ENCODE assay signal across 8 cellular contexts in genomic region chr16:2194852-2195315, GRCh38. TPM values are rescaled to one million over a fixed set of nuclear protein-coding genes. Genes with fewer than 3 reads are reported as not detected.
DNase-seq lines count a peak whose midpoint lies in the region; ATAC-seq and TF ChIP-seq lines count a peak whose summit lies in the region.

No MANE protein-coding gene starts in this region.

- H3K4me3 ChIP-seq in LNCaP clone FGC (ENCODE audit: low read depth, low read length) (peak overlapping the region; percentile 52; the same call in 1 of the 2 replicates), cardiac fibroblast (replicated peaks in 1 of 2; ENCODE audit: low read depth in 2 of 2, low read length in 2 of 2) (no peak overlapping the region), right lobe of liver (no peak overlapping the region)

- DNase-seq in NCI-H2081 (lab: John Stamatoyannopoulos, UW): peak; percentile 51 to 61
- DNase-seq in NCI-H2081 treated with DMSO at 0.1 percent for 48 hours (lab: John Stamatoyannopoulos, UW): no peak
- peak; percentile 40 for DNase-seq in LNCaP clone FGC (ENCODE audit: low read depth)
- peak; percentile 38 for DNase-seq in T follicular helper cell (ENCODE audit: low read depth)
- peak; percentile 53 to 62 for DNase-seq in cardiac fibroblast (ENCODE audit: low read depth in 2 of 2)
- DNase-seq in right lobe of liver: peak in 1 of 3 donors; percentile 49

- ATAC-seq in right lobe of liver: peak; percentile 76 to 92 (median 89)
- no peak for ATAC-seq in HG02678 (IDR thresholded peaks at IDR 0.05; ENCODE audit: unreplicated experiment)
- ATAC-seq in GM21737 (IDR thresholded peaks at IDR 0.05; ENCODE audit: unreplicated experiment): no peak

- no peaks in the 10 kb centered on the region for H3K9me3 ChIP-seq in right lobe of liver

- intact Hi-C loops in right lobe of liver (cut with DNase I): loop anchor here (10.0 kb wide), 1 partner anchor 310 kb away; no protein-coding TSS in a partner anchor

- H3K4me1 ChIP-seq in right lobe of liver: peaks cover 0 to 10% (median 0%) of the 10 kb centered on the region in 4 donors

- peaks cover 0 to 11% of the 10 kb centered on the region in 2 donors for H3K27me3 ChIP-seq in right lobe of liver

- no peak overlapping the region for H3K27ac ChIP-seq in right lobe of liver

- 10% methylated on average over 6 of the region's 10 CpGs for WGBS in right lobe of liver (ENCODE audit: insufficient coverage, low coverage, low lambda C conversion rate, missing lambda C conversion rate)

- TF ChIP-seq POLR2A in right lobe of liver (IDR thresholded peaks at IDR 0.05): no peak

- peak; percentile 82 for TF ChIP-seq CTCF in LNCaP clone FGC (IDR thresholded peaks at IDR 0.05; ENCODE audit: control insufficient read depth, extremely low read depth, insufficient read depth)
- peak; percentile 37 for TF ChIP-seq CTCF in cardiac fibroblast (IDR thresholded peaks at IDR 0.05; ENCODE audit: low read depth, low read length)
- TF ChIP-seq CTCF in right lobe of liver (IDR thresholded peaks at IDR 0.05): peak; percentile 53 to 67 (median 55)

- H3K36me3 ChIP-seq in right lobe of liver: no peaks in the 10 kb centered on the region

RNA-seq across cellular contexts. Expression of gene CASKIN1, which starts 1.5 kb away (rescaled TPM):
- total RNA-seq in right lobe of liver: not detected

RNA-seq across cellular contexts. Expression of gene MLST8, which starts 10.4 kb away (rescaled TPM):
- total RNA-seq in right lobe of liver: 10 to 100 TPM; 13.1 to 51.0 (median 17.5) TPM

RNA-seq across cellular contexts. Expression of gene BRICD5, which starts 15.8 kb away (rescaled TPM):
- 1 to 10 TPM in 4 of 6 experiments, under 1 TPM in 2; 0.74 to 3.7 (median 2.0) TPM for total RNA-seq in right lobe of liver

RNA-seq across cellular contexts. Expression of gene PGP, which starts 19.8 kb away (rescaled TPM):
- total RNA-seq in right lobe of liver: 10 to 100 TPM in 1 of 6 experiments, 1 to 10 TPM in 5; 3.8 to 14.2 (median 6.9) TPM

RNA-seq across cellular contexts. Expression of gene E4F1, which starts 28.5 kb away (rescaled TPM):
- 10 to 100 TPM in 4 of 6 experiments, 1 to 10 TPM in 2; 8.9 to 11.3 (median 10.4) TPM for total RNA-seq in right lobe of liver

Comparison
In these comparisons a context has a peak if more than half of its experiments do, and no peak if none do; other contexts are left out.
1. ATAC-seq: peak in right lobe of liver (4 of 4); none in HG02678 (single experiment) and GM21737 (single experiment).
2. Peak in every context shown above with its lines, with median percentiles within 50 percentile points of each other: CTCF ChIP-seq.